In the genomic region with DNA sequence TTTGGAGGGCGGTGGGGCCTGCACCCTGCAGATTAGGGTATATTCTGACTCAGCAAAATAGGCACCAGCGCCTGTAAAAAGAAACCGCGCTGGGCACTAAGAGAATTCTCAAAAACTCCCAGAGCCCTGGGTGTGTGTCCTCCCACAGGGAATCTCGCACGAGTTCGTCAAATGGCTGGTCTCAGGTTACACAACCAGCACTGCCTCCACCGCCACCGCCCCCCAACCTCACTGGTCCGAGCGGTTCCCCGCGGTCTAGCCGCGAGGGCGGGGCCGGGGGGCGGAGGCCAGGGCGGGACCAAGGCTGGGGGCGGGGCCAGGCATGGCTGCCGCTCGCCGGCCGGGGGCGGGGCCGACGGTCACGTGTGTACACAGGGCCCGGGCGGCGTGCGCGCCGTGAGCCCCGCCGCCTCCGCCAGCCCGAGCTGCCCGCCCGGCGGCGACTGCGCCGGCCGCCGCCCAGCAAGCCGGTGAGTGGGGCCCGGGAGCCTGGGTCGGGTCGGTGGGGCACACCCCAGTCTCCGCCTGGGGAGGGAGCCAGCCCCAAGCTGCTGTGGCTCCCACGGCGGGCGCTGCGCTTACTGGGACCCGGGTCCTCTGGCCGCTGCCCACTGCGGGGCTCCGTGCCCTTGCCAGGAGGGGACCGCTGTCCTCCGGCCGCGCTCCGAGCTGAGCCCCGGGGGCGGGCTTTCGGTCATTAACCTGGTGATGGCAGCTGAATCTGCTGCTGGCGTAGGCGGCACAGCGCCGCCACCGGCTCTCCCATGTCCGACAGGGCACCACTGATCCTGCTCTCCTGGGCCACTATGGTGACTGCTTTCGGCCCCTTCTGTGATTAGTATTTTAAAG, we compare ENCODE assay signal across 1 cellular context.
TF ChIP-seq lines count a peak whose summit lies in the region.

Gene GPR146 (plus strand): TSS at position 358 of the 849 bp plus-strand sequence. CDS start 12,970 bp downstream, outside the sequence.

TF ChIP-seq in GM23338, 12 proteins besides CTCF, POLR2A, EP300 and RAD21 (continued from another document):
- TF ChIP-seq, protein P1, sequence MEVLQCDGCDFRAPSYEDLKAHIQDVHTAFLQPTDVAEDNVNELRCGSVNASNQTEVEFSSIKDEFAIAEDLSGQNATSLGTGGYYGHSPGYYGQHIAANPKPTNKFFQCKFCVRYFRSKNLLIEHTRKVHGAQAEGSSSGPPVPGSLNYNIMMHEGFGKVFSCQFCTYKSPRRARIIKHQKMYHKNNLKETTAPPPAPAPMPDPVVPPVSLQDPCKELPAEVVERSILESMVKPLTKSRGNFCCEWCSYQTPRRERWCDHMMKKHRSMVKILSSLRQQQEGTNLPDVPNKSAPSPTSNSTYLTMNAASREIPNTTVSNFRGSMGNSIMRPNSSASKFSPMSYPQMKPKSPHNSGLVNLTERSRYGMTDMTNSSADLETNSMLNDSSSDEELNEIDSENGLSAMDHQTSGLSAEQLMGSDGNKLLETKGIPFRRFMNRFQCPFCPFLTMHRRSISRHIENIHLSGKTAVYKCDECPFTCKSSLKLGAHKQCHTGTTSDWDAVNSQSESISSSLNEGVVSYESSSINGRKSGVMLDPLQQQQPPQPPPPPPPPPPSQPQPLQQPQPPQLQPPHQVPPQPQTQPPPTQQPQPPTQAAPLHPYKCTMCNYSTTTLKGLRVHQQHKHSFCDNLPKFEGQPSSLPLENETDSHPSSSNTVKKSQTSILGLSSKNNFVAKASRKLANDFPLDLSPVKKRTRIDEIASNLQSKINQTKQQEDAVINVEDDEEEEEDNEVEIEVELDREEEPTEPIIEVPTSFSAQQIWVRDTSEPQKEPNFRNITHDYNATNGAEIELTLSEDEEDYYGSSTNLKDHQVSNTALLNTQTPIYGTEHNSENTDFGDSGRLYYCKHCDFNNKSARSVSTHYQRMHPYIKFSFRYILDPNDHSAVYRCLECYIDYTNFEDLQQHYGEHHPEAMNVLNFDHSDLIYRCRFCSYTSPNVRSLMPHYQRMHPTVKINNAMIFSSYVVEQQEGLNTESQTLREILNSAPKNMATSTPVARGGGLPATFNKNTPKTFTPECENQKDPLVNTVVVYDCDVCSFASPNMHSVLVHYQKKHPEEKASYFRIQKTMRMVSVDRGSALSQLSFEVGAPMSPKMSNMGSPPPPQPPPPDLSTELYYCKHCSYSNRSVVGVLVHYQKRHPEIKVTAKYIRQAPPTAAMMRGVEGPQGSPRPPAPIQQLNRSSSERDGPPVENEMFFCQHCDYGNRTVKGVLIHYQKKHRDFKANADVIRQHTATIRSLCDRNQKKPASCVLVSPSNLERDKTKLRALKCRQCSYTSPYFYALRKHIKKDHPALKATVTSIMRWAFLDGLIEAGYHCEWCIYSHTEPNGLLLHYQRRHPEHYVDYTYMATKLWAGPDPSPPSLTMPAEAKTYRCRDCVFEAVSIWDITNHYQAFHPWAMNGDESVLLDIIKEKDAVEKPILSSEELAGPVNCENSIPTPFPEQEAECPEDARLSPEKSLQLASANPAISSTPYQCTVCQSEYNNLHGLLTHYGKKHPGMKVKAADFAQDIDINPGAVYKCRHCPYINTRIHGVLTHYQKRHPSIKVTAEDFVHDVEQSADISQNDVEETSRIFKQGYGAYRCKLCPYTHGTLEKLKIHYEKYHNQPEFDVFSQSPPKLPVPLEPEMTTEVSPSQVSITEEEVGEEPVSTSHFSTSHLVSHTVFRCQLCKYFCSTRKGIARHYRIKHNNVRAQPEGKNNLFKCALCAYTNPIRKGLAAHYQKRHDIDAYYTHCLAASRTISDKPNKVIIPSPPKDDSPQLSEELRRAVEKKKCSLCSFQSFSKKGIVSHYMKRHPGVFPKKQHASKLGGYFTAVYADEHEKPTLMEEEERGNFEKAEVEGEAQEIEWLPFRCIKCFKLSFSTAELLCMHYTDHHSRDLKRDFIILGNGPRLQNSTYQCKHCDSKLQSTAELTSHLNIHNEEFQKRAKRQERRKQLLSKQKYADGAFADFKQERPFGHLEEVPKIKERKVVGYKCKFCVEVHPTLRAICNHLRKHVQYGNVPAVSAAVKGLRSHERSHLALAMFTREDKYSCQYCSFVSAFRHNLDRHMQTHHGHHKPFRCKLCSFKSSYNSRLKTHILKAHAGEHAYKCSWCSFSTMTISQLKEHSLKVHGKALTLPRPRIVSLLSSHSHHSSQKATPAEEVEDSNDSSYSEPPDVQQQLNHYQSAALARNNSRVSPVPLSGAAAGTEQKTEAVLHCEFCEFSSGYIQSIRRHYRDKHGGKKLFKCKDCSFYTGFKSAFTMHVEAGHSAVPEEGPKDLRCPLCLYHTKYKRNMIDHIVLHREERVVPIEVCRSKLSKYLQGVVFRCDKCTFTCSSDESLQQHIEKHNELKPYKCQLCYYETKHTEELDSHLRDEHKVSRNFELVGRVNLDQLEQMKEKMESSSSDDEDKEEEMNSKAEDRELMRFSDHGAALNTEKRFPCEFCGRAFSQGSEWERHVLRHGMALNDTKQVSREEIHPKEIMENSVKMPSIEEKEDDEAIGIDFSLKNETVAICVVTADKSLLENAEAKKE (CRISPR knock-in tag; IDR thresholded peaks at IDR 0.05), result no peak
- TF ChIP-seq JUNB (IDR thresholded peaks at IDR 0.05; ENCODE audit: unreplicated experiment), result no peak
- TF ChIP-seq EZH2phosphoT487 (IDR thresholded peaks at IDR 0.05; ENCODE audit: unreplicated experiment), result no peak
